In genomic region chrX:79708581-79708980, GRCh38 we compare ENCODE assay signal across 8 cellular contexts.
"Had no signal": no experiment of that assay in that cellular context is flagged by ENCODE, and none has a peak within 500 bp of the region (broad histone marks: within the 10 kb centered on the region; RNA-seq: fewer than 3 reads in every experiment).

No MANE protein-coding gene starts in this region.

- H3K27ac ChIP-seq: HL-60, KMS-11 had no signal

- DNase-seq: IMR-90, KBM-7, KG1 had no signal

- H3K4me2 ChIP-seq: KMS-11 had no signal

- H3K9ac ChIP-seq: KMS-11 had no signal

- ATAC-seq: HepG2, K562 had no signal

- H3K4me3 ChIP-seq: K562 had no signal

- FAIRE-seq: HepG2, HTR-8/SVneo, K562 had no signal
